In the genomic region with DNA sequence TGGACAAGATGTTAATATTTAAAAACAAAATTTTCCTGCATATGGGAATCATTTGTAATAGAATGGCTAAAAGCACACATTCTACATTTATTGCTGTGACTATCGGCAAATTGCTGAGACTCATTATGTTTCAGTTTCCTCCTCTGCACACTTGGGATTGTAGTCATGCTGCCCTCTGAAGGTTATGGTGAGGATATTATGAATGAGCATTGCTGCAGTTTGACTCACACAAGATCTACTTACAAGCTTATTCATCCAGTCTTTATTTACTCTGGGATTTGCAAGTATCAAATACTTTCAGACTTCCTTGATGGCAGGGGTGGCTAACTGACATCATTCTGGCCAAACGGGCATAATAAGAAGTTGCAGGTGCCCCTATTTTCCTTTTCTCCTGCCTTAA, we compare ENCODE assay signal across 8 cellular contexts. TPM values are rescaled to one million over a fixed set of nuclear protein-coding genes. Genes with fewer than 3 reads are reported as not detected.
DNase-seq lines count a peak whose midpoint lies in the region; ATAC-seq and TF ChIP-seq lines count a peak whose summit lies in the region.

No MANE protein-coding gene starts in this region.

- H2BK15ac ChIP-seq in mesendoderm (replicated peaks; ENCODE audit: low read depth): no peak overlapping the region

- no peaks in the 10 kb centered on the region for H3K79me2 ChIP-seq in PC-3 (ENCODE audit: low read length)
- no peaks in the 10 kb centered on the region for H3K79me2 ChIP-seq in mesendoderm (ENCODE audit: control insufficient read depth, insufficient read depth, low read length)

- ATAC-seq in PC-3 (peak; percentile 99), naive B cell (ENCODE audit: low read depth in 2 of 2) (peak; percentile 50 to 58)

- no peak overlapping the region for H3K4me3 ChIP-seq in GM06990 (replicated peaks; ENCODE audit: low read depth, low read length)
- peak overlapping the region; percentile 31; the same call in 1 of the 2 replicates for H3K4me3 ChIP-seq in PC-3 (ENCODE audit: low read length)
- H3K4me3 ChIP-seq in dorsolateral prefrontal cortex: no peak overlapping the region
- no peak overlapping the region for H3K4me3 ChIP-seq in mesendoderm (ENCODE audit: low read length)

- H4K20me1 ChIP-seq in PC-3 (ENCODE audit: low read length): no peaks in the 10 kb centered on the region

- no peak overlapping the region for H4K5ac ChIP-seq in mesendoderm (ENCODE audit: low read length)

- TF ChIP-seq CTCF in GM06990 (IDR thresholded peaks at IDR 0.05; ENCODE audit: insufficient read depth, low read length, poor library complexity, severe bottlenecking) (peak; percentile 53), PC-3 (conservative IDR thresholded peaks at IDR 0.05; ENCODE audit: low read depth, low read length) (peak; percentile 58), dorsolateral prefrontal cortex (IDR thresholded peaks at IDR 0.05 in 54 of 56, conservative IDR thresholded peaks at IDR 0.05 in 2 of 56; ENCODE audit: low read depth in 1 of 56, partially characterized antibody in 56 of 56) (peak in 53 of 56 donors; percentile 12 to 73 (median 52))

- H3K4me2 ChIP-seq in PC-3 (ENCODE audit: low read length) (peak overlapping the region; percentile 70), mesendoderm (ENCODE audit: low read length) (no peak overlapping the region)

- H4K8ac ChIP-seq in mesendoderm (ENCODE audit: low read depth, low read length): no peak overlapping the region

- no peaks in the 10 kb centered on the region; the same call in none of the 2 replicates for H3K27me3 ChIP-seq in GM06990 (replicated peaks; ENCODE audit: control insufficient read depth, insufficient read depth, low read length)
- no peaks in the 10 kb centered on the region for H3K27me3 ChIP-seq in PC-3 (ENCODE audit: low read length)
- H3K27me3 ChIP-seq in dorsolateral prefrontal cortex: no peaks in the 10 kb centered on the region
- H3K27me3 ChIP-seq in mesendoderm (ENCODE audit: insufficient read depth, low read length, poor library complexity): no peaks in the 10 kb centered on the region

- no peak overlapping the region for H2AK5ac ChIP-seq in mesendoderm (ENCODE audit: low read length)

- H3K36me3 Mint-ChIP-seq in naive B cell: no peaks in the 10 kb centered on the region

- H3K27me3 Mint-ChIP-seq in naive B cell: peaks cover 22 to 43% (median 25%) of the 10 kb centered on the region in 3 donors

- H3K23ac ChIP-seq in mesendoderm (ENCODE audit: low read length): no peak overlapping the region

- no peaks in the 10 kb centered on the region for H3K9me2 ChIP-seq in PC-3 (replicated peaks; ENCODE audit: low read length)

- H3K79me1 ChIP-seq in mesendoderm (ENCODE audit: low read length): no peaks in the 10 kb centered on the region

- peak overlapping the region; percentile 44 for H3K27ac ChIP-seq in PC-3 (ENCODE audit: low read length)
- H3K27ac ChIP-seq in dorsolateral prefrontal cortex: no peak overlapping the region
- no peak overlapping the region for H3K27ac ChIP-seq in mesendoderm (ENCODE audit: low read depth, low read length)

- no peak overlapping the region for H2AFZ ChIP-seq in PC-3 (ENCODE audit: low read length)

- DNase-seq in A172 (ENCODE audit: low spot score) (peak; percentile 93), GM06990 (ENCODE audit: extremely low read depth, insufficient read length) (no peak), PC-3 (peak; percentile 88), dorsolateral prefrontal cortex (no peak), naive B cell (no peak), mesendoderm (no peak), COLO668 (lab: John Stamatoyannopoulos, UW; ENCODE audit: unreplicated experiment) (no peak)
- DNase-seq in activated CD4-positive, alpha-beta T cell treated with anti-CD3 and anti-CD28 coated beads for 48 hours: no peak

- H3K36me3 ChIP-seq in GM06990 (ENCODE audit: control insufficient read depth, insufficient read depth, low read length) (no peaks in the 10 kb centered on the region), PC-3 (ENCODE audit: low read depth, low read length) (no peaks in the 10 kb centered on the region), mesendoderm (ENCODE audit: control insufficient read depth, insufficient read depth, low read length) (no peaks in the 10 kb centered on the region)

- no peaks in the 10 kb centered on the region for H3K9me3 ChIP-seq in PC-3 (ENCODE audit: low read length)

- no peak overlapping the region for H3K27ac Mint-ChIP-seq in naive B cell

- H3K4ac ChIP-seq in mesendoderm (ENCODE audit: low read depth, low read length): no peak overlapping the region

- WGBS in mesendoderm (ENCODE audit: extremely low coverage, insufficient coverage, low lambda C conversion rate): no CpG with 5 or more reads among the region's 2 CpGs

- no peaks in the 10 kb centered on the region for H3K4me1 Mint-ChIP-seq in naive B cell

- no peak overlapping the region for H2BK5ac ChIP-seq in mesendoderm (ENCODE audit: low read length)

- H3K9me3 Mint-ChIP-seq in naive B cell: peaks cover 0 to 1% (median 0%) of the 10 kb centered on the region in 7 donors

- intact Hi-C loops in PC-3 (cut with micrococcal nuclease) (loop anchor here (2.0 to 5.0 kb wide), 3 partner anchors 104 to 244 kb away; no protein-coding TSS in a partner anchor), dorsolateral prefrontal cortex (cut with DNase I) (loop anchor here in 1 of 2 donors (10.0 kb wide), 1 partner anchor 518 kb away; no protein-coding TSS in a partner anchor)

- H3K9ac ChIP-seq in PC-3 (ENCODE audit: low read length): no peak overlapping the region
- no peak overlapping the region for H3K9ac ChIP-seq in mesendoderm (ENCODE audit: low read length)

- no TSS peak for BruUV-seq in PC-3 (replicated peaks; lab: Mats Ljungman, UMichigan)

- H3K4me1 ChIP-seq in PC-3 (ENCODE audit: insufficient read depth, low read length): peaks cover 23% of the 10 kb centered on the region
- no peaks in the 10 kb centered on the region for H3K4me1 ChIP-seq in mesendoderm (ENCODE audit: control insufficient read depth, low read depth, low read length)

- no peaks in the 10 kb centered on the region for H3F3A ChIP-seq in PC-3 (ENCODE audit: low read length, unreplicated experiment)

- CTCF ChIA-PET in PC-3 (lab: Charles Lee): interaction anchor here (0.5 to 0.8 kb wide), 7 partner anchors 9 to 518 kb away, joined by 3 to 8 read pairs (median 3); no protein-coding TSS in a partner anchor

- H3K4me3 Mint-ChIP-seq in naive B cell: no peak overlapping the region

- no peak overlapping the region for H3K18ac ChIP-seq in mesendoderm (ENCODE audit: low read length)

- H2BK120ac ChIP-seq in mesendoderm (ENCODE audit: low read depth, low read length): no peak overlapping the region

- POLR2A ChIA-PET in PC-3 (lab: Charles Lee; ENCODE audit: unreplicated experiment): interaction anchor here (0.7 kb wide), 2 partner anchors 103 to 247 kb away, joined by 4 to 7 read pairs; no protein-coding TSS in a partner anchor

- no peak overlapping the region for H3K56ac ChIP-seq in mesendoderm (ENCODE audit: low read length)

RNA-seq across cellular contexts. Expression of gene NFIL3, which starts 9.5 kb away (rescaled TPM):
- 4.6 and 7.3 TPM in 2 replicates for total RNA-seq in A172 (2014; rRNA removed; shearing (Covaris generic))
- 5.4 and 7.5 TPM in 2 replicates for total RNA-seq in PC-3 (2014; rRNA removed)
- 10 to 100 TPM in 116 of 120 experiments, 1 to 10 TPM in 4; 8.2 to 67.2 (median 16.6) TPM for total RNA-seq in dorsolateral prefrontal cortex
- polyA plus RNA-seq in naive B cell (ENCODE audit: low read depth in 6 of 6): 1 to 10 TPM in 5 of 6 donors, under 1 TPM in 1; 0.91 to 4.4 (median 2.2) TPM
- 10.4 TPM for polyA plus RNA-seq in mesendoderm (2013, experiment 1 of 2)
- polyA plus RNA-seq in mesendoderm (2013, experiment 2 of 2): 11.0 TPM

Comparison
In these comparisons a context has a peak if more than half of its experiments do, and no peak if none do; other contexts are left out.
1. DNase-seq: peak in A172 (single experiment) and PC-3 (single experiment); none in GM06990 (single experiment), dorsolateral prefrontal cortex (0 of 10), naive B cell (single experiment), mesendoderm (single experiment), COLO668 (single experiment) and activated CD4-positive, alpha-beta T cell treated with anti-CD3 and anti-CD28 coated beads for 48 hours (single experiment).
2. Peak in every context shown above with its lines, with median percentiles within 50 percentile points of each other: CTCF ChIP-seq.